In genomic region chr3:171860830-171861535, GRCh38 we compare ENCODE assay signal across 1 cellular context.
TF ChIP-seq lines count a peak whose summit lies in the region.

No MANE protein-coding gene starts in this region.

TF ChIP-seq in endothelial cell of umbilical vein, 7 proteins besides CTCF, POLR2A, EP300 and RAD21 (continued from another document):
- TF ChIP-seq MAX (IDR thresholded peaks at IDR 0.05; ENCODE audit: insufficient read depth, insufficient read length): no peak
- TF ChIP-seq FOS (IDR thresholded peaks at IDR 0.05; ENCODE audit: borderline replicate concordance, insufficient read depth, low read length): no peak
